8 cellular contexts compared by ENCODE assay signal in genomic region chr12:77995436-77996167, GRCh38.
DNase-seq lines count a peak whose midpoint lies in the region; ATAC-seq, FAIRE-seq and TF ChIP-seq lines count a peak whose summit lies in the region.

No MANE protein-coding gene starts in this region.

- H3K9me3 ChIP-seq in keratinocyte (ENCODE audit: control insufficient read depth, low read depth, low read length) (no peaks in the 10 kb centered on the region), testis (no peaks in the 10 kb centered on the region)

- H3K9me1 ChIP-seq in keratinocyte (ENCODE audit: control insufficient read depth, extremely low read depth, insufficient read depth, low read length) = no peaks in the 10 kb centered on the region

- H3K4me3 Mint-ChIP-seq in endothelial cell (ENCODE audit: unreplicated experiment) = no peak overlapping the region

- no peaks in the 10 kb centered on the region for H4K20me1 ChIP-seq in keratinocyte (ENCODE audit: control insufficient read depth, extremely low read depth, insufficient read depth, low read length)

- TF ChIP-seq CTCF in keratinocyte (optimal IDR thresholded peaks at IDR 0.05 in 1 of 3, IDR thresholded peaks at IDR 0.05 in 1 of 3, conservative IDR thresholded peaks at IDR 0.05 in 1 of 3; ENCODE audit: extremely low read depth in 1 of 3, insufficient read depth in 2 of 3, low read length in 3 of 3) (no peak), endothelial cell (IDR thresholded peaks at IDR 0.05; ENCODE audit: unreplicated experiment) (no peak), testis (IDR thresholded peaks at IDR 0.05) (no peak)

- WGBS in testis, 2 donors = 89 to 94% methylated on average over 2 of the region's 2 CpGs

- H3K27me3 ChIP-seq in keratinocyte (ENCODE audit: control insufficient read depth, extremely low read depth, insufficient read depth, low read length) = no peaks in the 10 kb centered on the region
- H3K27me3 ChIP-seq in testis = no peaks in the 10 kb centered on the region

- H3K27ac Mint-ChIP-seq in endothelial cell (ENCODE audit: unreplicated experiment) = no peak overlapping the region

- H2AFZ ChIP-seq in keratinocyte (ENCODE audit: control insufficient read depth, low read length) = no peak overlapping the region

- no peaks in the 10 kb centered on the region for H3K79me2 ChIP-seq in keratinocyte (ENCODE audit: control insufficient read depth, insufficient read depth, low read length)

- dilution Hi-C loops in keratinocyte (cut with MboI; ENCODE audit: extremely low pct_ligation_motif_present, low sequenced_read_pairs) = no loop called here

- H3K9ac ChIP-seq in keratinocyte (ENCODE audit: control insufficient read depth, extremely low read depth, insufficient read depth, low read length) = no peak overlapping the region

- H3K27me3 Mint-ChIP-seq in endothelial cell (ENCODE audit: unreplicated experiment) = no peaks in the 10 kb centered on the region

- H3K27ac ChIP-seq in keratinocyte (ENCODE audit: control insufficient read depth, insufficient read depth, low read length) (no peak overlapping the region), testis (no peak overlapping the region)

- no peaks in the 10 kb centered on the region for H3K9me3 Mint-ChIP-seq in endothelial cell (ENCODE audit: unreplicated experiment)

- intact Hi-C loops in testis (cut with DNase I; ENCODE audit: low total_unique reads) = no loop called here

- H3K36me3 Mint-ChIP-seq in endothelial cell (ENCODE audit: low read depth, unreplicated experiment) = no peaks in the 10 kb centered on the region

- peaks cover 6% of the 10 kb centered on the region for H3K4me1 Mint-ChIP-seq in endothelial cell (ENCODE audit: unreplicated experiment)

- H3K4me2 ChIP-seq in keratinocyte (ENCODE audit: control insufficient read depth, extremely low read depth, insufficient read depth, low read depth, low read length) = no peak overlapping the region

- ATAC-seq in GM18499 (IDR thresholded peaks at IDR 0.05; ENCODE audit: insufficient read depth, unreplicated experiment) (peak; percentile 94), GM21825 (IDR thresholded peaks at IDR 0.05; ENCODE audit: unreplicated experiment) (peak; percentile 81)

- H3K4me1 ChIP-seq in keratinocyte (ENCODE audit: control insufficient read depth, extremely low read depth, insufficient read depth, low read length) (peaks cover 10% of the 10 kb centered on the region), testis (no peaks in the 10 kb centered on the region)

- DNase-seq in HT1080 (ENCODE audit: low read depth) (peak; percentile 91), keratinocyte (ENCODE audit: low read depth, low spot score) (peak; percentile 44), endothelial cell (ENCODE audit: low spot score) (no peak), DMS153 (lab: John Stamatoyannopoulos, UW) (no peak), testis (no peak), inferior parietal cortex (ENCODE audit: extremely low spot score) (no peak)

- peak; percentile 96 for FAIRE-seq in keratinocyte (lab: Jason Lieb, UNC)

- TF ChIP-seq POLR2A in testis (IDR thresholded peaks at IDR 0.05) = no peak

- H3K36me3 ChIP-seq in keratinocyte (ENCODE audit: control insufficient read depth in 2 of 2, extremely low read depth in 1 of 2, insufficient read depth in 2 of 2, low read length in 2 of 2) (peaks cover 0 to 2% of the 10 kb centered on the region in 2 experiments), testis (ENCODE audit: low read depth, missing control alignments) (no peaks in the 10 kb centered on the region)

- H3K4me3 ChIP-seq in keratinocyte (ENCODE audit: control insufficient read depth in 2 of 3, extremely low read depth in 1 of 3, insufficient read depth in 2 of 3, low read depth in 1 of 3, low read length in 3 of 3) (no peak overlapping the region), testis (no peak overlapping the region)

Comparison
In these comparisons a context has a peak if more than half of its experiments do, and no peak if none do; other contexts are left out.
1. DNase-seq: peak in HT1080 (single experiment) and keratinocyte (single experiment); none in endothelial cell (single experiment), DMS153 (single experiment), testis (single experiment) and inferior parietal cortex (single experiment).